In genomic region chr13:20127563-20128458, GRCh38 we compare ENCODE assay signal across 8 cellular contexts. TPM values are rescaled to one million over a fixed set of nuclear protein-coding genes. Genes with fewer than 3 reads are reported as not detected.
A peak's percentile ranks its signal among the peaks of the same experiment; 100 is the strongest.
DNase-seq lines count a peak whose midpoint lies in the region; ATAC-seq and TF ChIP-seq lines count a peak whose summit lies in the region.

No MANE protein-coding gene starts in this region.

- H3K9me3 ChIP-seq in CD8-positive, alpha-beta memory T cell (ENCODE audit: low read length) = no peaks in the 10 kb centered on the region

- peak overlapping the region; percentile 61 to 77 (median 72) for H3K4me3 Mint-ChIP-seq in CD8-positive, alpha-beta memory T cell
- H3K4me3 Mint-ChIP-seq in effector memory CD8-positive, alpha-beta T cell = peak overlapping the region; percentile 45 to 55
- peak overlapping the region; percentile 55 for H3K4me3 Mint-ChIP-seq in stimulated activated effector memory CD8-positive, alpha-beta T cell treated with anti-CD3 and anti-CD28 coated beads, Interleukin-12 subunit alpha, Interleukin-12 subunit beta, amount 100 ng/mL, for 72 hours

- peaks cover 10 to 25% of the 10 kb centered on the region in 2 donors for H3K27me3 Mint-ChIP-seq in CD8-positive, alpha-beta memory T cell
- H3K27me3 Mint-ChIP-seq in effector memory CD8-positive, alpha-beta T cell = peaks cover 11 to 18% of the 10 kb centered on the region in 2 donors

- TF ChIP-seq POLR2A in lower leg skin (IDR thresholded peaks at IDR 0.05) = no peak

- no peaks in the 10 kb centered on the region for H3K36me3 ChIP-seq in CD8-positive, alpha-beta memory T cell (ENCODE audit: insufficient read depth, low read length)
- H3K36me3 ChIP-seq in KMS-11 (ENCODE audit: insufficient read depth) = no peaks in the 10 kb centered on the region

- H3K9ac ChIP-seq in KMS-11 = peak overlapping the region; percentile 81

- peak overlapping the region; percentile 63 for H3K4me3 ChIP-seq in CD8-positive, alpha-beta memory T cell (ENCODE audit: low read length)
- H3K4me3 ChIP-seq in KMS-11 (IDR thresholded peaks at IDR 0.05; ENCODE audit: insufficient read depth, low read depth, low read length) (no peak overlapping the region), lower leg skin (ENCODE audit: low read depth, poor library complexity, severe bottlenecking) (peak overlapping the region; percentile 27)

- no peak overlapping the region for H3K27ac ChIP-seq in CD8-positive, alpha-beta memory T cell (ENCODE audit: low read depth, low read length)
- H3K27ac ChIP-seq in KMS-11 = peak overlapping the region; percentile 80

- H3K36me3 Mint-ChIP-seq in CD8-positive, alpha-beta memory T cell = no peaks in the 10 kb centered on the region
- H3K36me3 Mint-ChIP-seq in effector memory CD8-positive, alpha-beta T cell (ENCODE audit: insufficient read depth) = no peaks in the 10 kb centered on the region
- H3K36me3 Mint-ChIP-seq in stimulated activated effector memory CD8-positive, alpha-beta T cell treated with anti-CD3 and anti-CD28 coated beads, Interleukin-12 subunit alpha, Interleukin-12 subunit beta, amount 100 ng/mL, for 72 hours = no peaks in the 10 kb centered on the region

- intact Hi-C loops in lower leg skin (cut with DNase I; ENCODE audit: low total_unique reads) = no loop called here

- no peaks in the 10 kb centered on the region for H3K9me3 Mint-ChIP-seq in CD8-positive, alpha-beta memory T cell
- no peaks in the 10 kb centered on the region for H3K9me3 Mint-ChIP-seq in effector memory CD8-positive, alpha-beta T cell
- no peaks in the 10 kb centered on the region for H3K9me3 Mint-ChIP-seq in stimulated activated effector memory CD8-positive, alpha-beta T cell treated with anti-CD3 and anti-CD28 coated beads, Interleukin-12 subunit alpha, Interleukin-12 subunit beta, amount 100 ng/mL, for 72 hours

- peaks cover 4 to 6% (median 6%) of the 10 kb centered on the region in 3 donors for H3K4me1 Mint-ChIP-seq in CD8-positive, alpha-beta memory T cell
- peaks cover 0 to 3% of the 10 kb centered on the region in 2 donors for H3K4me1 Mint-ChIP-seq in effector memory CD8-positive, alpha-beta T cell (ENCODE audit: low read depth in 2 of 2)
- peaks cover 6% of the 10 kb centered on the region for H3K4me1 Mint-ChIP-seq in stimulated activated effector memory CD8-positive, alpha-beta T cell treated with anti-CD3 and anti-CD28 coated beads, Interleukin-12 subunit alpha, Interleukin-12 subunit beta, amount 100 ng/mL, for 72 hours

- CTCF ChIA-PET in CD8-positive, alpha-beta memory T cell (lab: Charles Lee) = interaction anchor here (0.6 to 3.6 kb wide), 18 partner anchors 8 to 240 kb away, joined by 3 to 32 read pairs (median 3); partner anchors contain the start of gene GJA3

- H3K4me2 ChIP-seq in KMS-11 = peak overlapping the region; percentile 77

- ATAC-seq in GM21381 (IDR thresholded peaks at IDR 0.05; ENCODE audit: unreplicated experiment) = peak; percentile 62
- ATAC-seq in effector memory CD8-positive, alpha-beta T cell (replicated peaks) = peak; percentile 73
- ATAC-seq in stimulated activated effector memory CD8-positive, alpha-beta T cell treated with anti-CD3 and anti-CD28 coated beads, Interleukin-12 subunit alpha, Interleukin-12 subunit beta, amount 100 ng/mL, for 72 hours = peak; percentile 74

- H3K4me1 ChIP-seq in CD8-positive, alpha-beta memory T cell (ENCODE audit: insufficient read depth, low read length) = peaks cover 8% of the 10 kb centered on the region
- H3K4me1 ChIP-seq in KMS-11 (ENCODE audit: low read depth, poor library complexity, severe bottlenecking) = peaks cover 28% of the 10 kb centered on the region

- H3K27ac Mint-ChIP-seq in CD8-positive, alpha-beta memory T cell = no peak overlapping the region
- no peak overlapping the region for H3K27ac Mint-ChIP-seq in effector memory CD8-positive, alpha-beta T cell
- no peak overlapping the region for H3K27ac Mint-ChIP-seq in stimulated activated effector memory CD8-positive, alpha-beta T cell treated with anti-CD3 and anti-CD28 coated beads, Interleukin-12 subunit alpha, Interleukin-12 subunit beta, amount 100 ng/mL, for 72 hours

- TF ChIP-seq CTCF in KMS-11 (conservative IDR thresholded peaks at IDR 0.05; ENCODE audit: low read depth, low read length) = 0 out of 2 replicates have a peak, but pooled peaks have one; percentile 19
- TF ChIP-seq CTCF in lower leg skin (IDR thresholded peaks at IDR 0.05) = peak in 1 of 3 donors; percentile 22

- POLR2A ChIA-PET in CD8-positive, alpha-beta memory T cell (lab: Charles Lee) = interaction anchor here (1.6 kb wide), 1 partner anchor 9 kb away, joined by 6 read pairs; no protein-coding TSS in a partner anchor

- no peaks in the 10 kb centered on the region for H4K20me1 ChIP-seq in KMS-11 (ENCODE audit: insufficient read depth)

- 0 to 2% methylated on average over 33 to 51 of the region's 82 CpGs for WGBS in lower leg skin, 2 donors

- no peaks in the 10 kb centered on the region for H3K79me2 ChIP-seq in KMS-11 (ENCODE audit: insufficient read depth, low read depth)

- peaks cover 15% of the 10 kb centered on the region for H3K27me3 ChIP-seq in CD8-positive, alpha-beta memory T cell (ENCODE audit: insufficient read depth, low read length, poor library complexity, severe bottlenecking)
- no peaks in the 10 kb centered on the region for H3K27me3 ChIP-seq in KMS-11 (ENCODE audit: insufficient read depth, low read depth)

- peak overlapping the region; percentile 83 for H2AFZ ChIP-seq in KMS-11 (ENCODE audit: low read depth)

- peak in 4 of 5 donors; percentile 26 to 55 (median 38) for DNase-seq in CD8-positive, alpha-beta memory T cell
- DNase-seq in activated CD4-positive, alpha-beta T cell treated with anti-CD3 and anti-CD28 coated beads for 4 hours = peak; percentile 9 to 12
- DNase-seq in effector memory CD8-positive, alpha-beta T cell = peak; percentile 15 to 43 (median 22)
- DNase-seq in lower leg skin (ENCODE audit: low spot score in 2 of 2) (peak; percentile 36 to 92), T-helper 9 cell (no peak)
- DNase-seq in stimulated activated effector memory CD8-positive, alpha-beta T cell treated with anti-CD3 and anti-CD28 coated beads, Interleukin-12 subunit alpha, Interleukin-12 subunit beta, amount 100 ng/mL, for 72 hours (ENCODE audit: low spot score in 2 of 2) = peak; percentile 28 to 77

RNA-seq across cellular contexts. Expression of gene GJA3, which starts 33.0 kb away (rescaled TPM):
- total RNA-seq in CD8-positive, alpha-beta memory T cell = 1 to 10 TPM in 1 of 2 experiments, under 1 TPM in 1; 0.85 to 1.0 TPM
- 0.09 TPM for polyA plus RNA-seq in CD8-positive, alpha-beta memory T cell
- under 1 TPM in 3 of 4 donors, not detected in 1; 0.04 to 0.52 (median 0.32) TPM for total RNA-seq in lower leg skin
